In the genomic region with DNA sequence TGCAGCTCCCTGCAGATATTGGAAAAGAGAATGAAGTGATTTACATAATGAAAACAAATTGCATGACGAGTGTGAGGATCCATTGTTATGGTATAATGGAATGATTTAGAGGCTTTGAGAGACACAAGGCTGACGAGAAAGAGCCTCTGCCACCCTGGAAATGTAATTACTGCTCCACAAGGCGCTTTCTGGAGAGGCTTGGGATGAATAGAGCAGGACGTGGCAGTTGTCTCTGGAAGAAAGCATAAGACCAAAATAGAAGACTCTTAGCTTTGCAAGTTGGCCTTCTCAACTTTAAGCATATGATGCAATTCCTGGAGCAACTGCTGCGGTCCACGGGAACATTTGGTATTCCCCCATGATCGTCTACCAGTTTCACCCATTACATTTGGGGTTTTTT, we compare ENCODE assay signal across 15 cellular contexts.
A peak's percentile ranks its signal among the peaks of the same experiment; 100 is the strongest.
DNase-seq lines count a peak whose midpoint lies in the region; ATAC-seq and TF ChIP-seq lines count a peak whose summit lies in the region.
"Had no signal": no experiment of that assay in that cellular context is flagged by ENCODE, and none has a peak within 500 bp of the region (broad histone marks: within the 10 kb centered on the region; RNA-seq: fewer than 3 reads in every experiment).

No MANE protein-coding gene starts in this region.

- peaks cover 7% of the 10 kb centered on the region for H3K9me3 Mint-ChIP-seq in progenitor cell of endocrine pancreas (ENCODE audit: low read depth)

- 49 to 58% methylated on average over 7 of the region's 7 CpGs for WGBS in GM23248 (ENCODE audit: low coverage in 1 of 2, low lambda C conversion rate in 2 of 2, missing lambda C conversion rate in 2 of 2), 2 experiments

- H3K4me3 Mint-ChIP-seq in progenitor cell of endocrine pancreas (ENCODE audit: low read depth) = no peak overlapping the region

- H3K27me3 Mint-ChIP-seq in progenitor cell of endocrine pancreas = no peaks in the 10 kb centered on the region

- H3K79me2 ChIP-seq in PC-3 (ENCODE audit: low read length) (no peaks in the 10 kb centered on the region), GM23248 (ENCODE audit: insufficient read depth) (no peaks in the 10 kb centered on the region)

- H3K4me1 ChIP-seq in PC-3 (ENCODE audit: insufficient read depth, low read length) = peaks cover 53% of the 10 kb centered on the region
- no peaks in the 10 kb centered on the region for H3K4me1 ChIP-seq in GM23248 (ENCODE audit: insufficient read depth)
- H3K4me1 ChIP-seq: BLaER1 treated with 17β-estradiol and CSF1 and Interleukin-3, amounts not matched to agents 10 nM and 100 nM had no signal

- POLR2A ChIA-PET in PC-3 (lab: Charles Lee; ENCODE audit: unreplicated experiment) = no interaction called here

- no TSS peak for BruUV-seq in PC-3 (replicated peaks; lab: Mats Ljungman, UMichigan)

- H3K27me3 ChIP-seq in PC-3 (ENCODE audit: low read length) (no peaks in the 10 kb centered on the region), GM23248 (replicated peaks; ENCODE audit: insufficient read depth) (no peaks in the 10 kb centered on the region)
- H3K27me3 ChIP-seq: BLaER1 treated with 17β-estradiol and CSF1 and Interleukin-3, amounts not matched to agents 10 nM and 100 nM had no signal

- in situ Hi-C loops in GM23248 (cut with MboI) = no loop called here

- no peaks in the 10 kb centered on the region for H4K20me1 ChIP-seq in PC-3 (ENCODE audit: low read length)
- no peaks in the 10 kb centered on the region for H4K20me1 ChIP-seq in GM23248 (ENCODE audit: insufficient read depth)
- H4K20me1 ChIP-seq: BLaER1 treated with 17β-estradiol and CSF1 and Interleukin-3, amounts not matched to agents 10 nM and 100 nM had no signal

- peaks cover 18% of the 10 kb centered on the region for H3K36me3 Mint-ChIP-seq in progenitor cell of endocrine pancreas (ENCODE audit: insufficient read depth)

- H2AFZ ChIP-seq in PC-3 (ENCODE audit: low read length) (no peak overlapping the region), GM23248 (no peak overlapping the region)

- H3K36me3 ChIP-seq in PC-3 (ENCODE audit: low read depth, low read length) (no peaks in the 10 kb centered on the region), GM23248 (ENCODE audit: low read depth) (no peaks in the 10 kb centered on the region)

- TF ChIP-seq CTCF in PC-3 (conservative IDR thresholded peaks at IDR 0.05; ENCODE audit: low read depth, low read length) (no peak), progenitor cell of endocrine pancreas (IDR thresholded peaks at IDR 0.05; ENCODE audit: unreplicated experiment) (no peak)

- H3K9ac ChIP-seq in PC-3 (ENCODE audit: low read length) = no peak overlapping the region
- no peak overlapping the region for H3K9ac ChIP-seq in GM23248
- H3K9ac ChIP-seq: BLaER1 treated with 17β-estradiol and CSF1 and Interleukin-3, amounts not matched to agents 10 nM and 100 nM; KMS-11 had no signal

- H3K4me3 ChIP-seq in PC-3 (ENCODE audit: low read length) (no peak overlapping the region), GM23248 (no peak overlapping the region)
- H3K4me3 ChIP-seq: BLaER1 treated with 17β-estradiol and CSF1 and Interleukin-3, amounts not matched to agents 10 nM and 100 nM had no signal

- H3K4me2 ChIP-seq in PC-3 (ENCODE audit: low read length) = 0 out of 2 replicates have a peak overlapping the region, but pooled peaks have one; percentile 78
- no peak overlapping the region for H3K4me2 ChIP-seq in GM23248 (ENCODE audit: unreplicated experiment)
- H3K4me2 ChIP-seq: BLaER1 treated with 17β-estradiol and CSF1 and Interleukin-3, amounts not matched to agents 10 nM and 100 nM; KMS-11 had no signal

- H3K9me2 ChIP-seq in PC-3 (replicated peaks; ENCODE audit: low read length) (no peaks in the 10 kb centered on the region), GM23248 (ENCODE audit: insufficient read depth) (no peaks in the 10 kb centered on the region)

- peaks cover 11% of the 10 kb centered on the region for H3K4me1 Mint-ChIP-seq in progenitor cell of endocrine pancreas (ENCODE audit: low read depth)

- H3K27ac ChIP-seq in PC-3 (ENCODE audit: low read length) (no peak overlapping the region), GM23248 (no peak overlapping the region)
- H3K27ac ChIP-seq: BLaER1 treated with 17β-estradiol and CSF1 and Interleukin-3, amounts not matched to agents 10 nM and 100 nM; KMS-11 had no signal

- CTCF ChIA-PET in PC-3 (lab: Charles Lee) = no interaction called here

- peaks cover 8% of the 10 kb centered on the region for H3F3A ChIP-seq in PC-3 (ENCODE audit: low read length, unreplicated experiment)
- H3F3A ChIP-seq in GM23248 (ENCODE audit: insufficient read depth) = no peaks in the 10 kb centered on the region

- intact Hi-C loops in PC-3 (cut with micrococcal nuclease) = no loop called here

- DNase-seq in PC-3 (no peak), globus pallidus (ENCODE audit: low spot score) (peak; percentile 45), progenitor cell of endocrine pancreas (ENCODE audit: low spot score, unreplicated experiment) (no peak), NCI-H2227 (lab: John Stamatoyannopoulos, UW; ENCODE audit: unreplicated experiment) (no peak), SW 1271 (lab: John Stamatoyannopoulos, UW) (no peak), GM23248 (no peak), cerebellum (ENCODE audit: low spot score) (no peak)
- DNase-seq: DMS 273 treated with DMSO at 0.1 percent for 48 hours, NCI-H1092 treated with DMSO at 0.1 percent for 48 hours, NCI-H1694, NCI-H446 treated with DMSO at 0.1 percent for 48 hours, NCI-H748 treated with DMSO at 0.1 percent for 48 hours, SHP77 treated with DMSO at 0.1 percent for 48 hours had no signal

- H3K9me3 ChIP-seq in PC-3 (ENCODE audit: low read length) = no peaks in the 10 kb centered on the region
- no peaks in the 10 kb centered on the region for H3K9me3 ChIP-seq in GM23248 (ENCODE audit: low read depth)

- H3K27ac Mint-ChIP-seq in progenitor cell of endocrine pancreas = peak overlapping the region; percentile 80

- no peak for ATAC-seq in PC-3
